Comparison of ENCODE assay signal across 16 cellular contexts in the genomic region with DNA sequence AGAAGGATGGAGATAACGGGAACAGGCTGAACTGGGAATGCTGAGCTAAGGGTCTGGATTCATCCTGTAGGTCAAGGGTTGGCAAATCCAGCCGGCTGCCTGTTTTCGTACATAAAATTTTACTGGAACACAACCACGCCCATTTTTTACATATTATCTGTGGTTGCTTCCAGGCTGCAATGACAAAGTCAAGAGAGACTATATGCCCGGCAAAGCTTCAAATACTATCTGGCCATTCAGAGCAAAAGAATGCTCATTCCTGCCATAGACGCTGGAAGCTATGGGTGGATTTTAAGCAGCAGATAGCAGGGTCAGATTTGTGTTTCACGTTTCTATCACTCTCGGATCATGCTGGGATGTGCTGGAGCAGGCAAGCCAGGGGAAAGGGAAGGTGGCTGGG.
DNase-seq lines count a peak whose midpoint lies in the region; ATAC-seq and TF ChIP-seq lines count a peak whose summit lies in the region.
"Had no signal": no experiment of that assay in that cellular context is flagged by ENCODE, and none has a peak within 500 bp of the region (broad histone marks: within the 10 kb centered on the region; RNA-seq: fewer than 3 reads in every experiment).

No MANE protein-coding gene starts in this region.

- H3K27ac ChIP-seq in PC-3 (ENCODE audit: low read length) (no peak overlapping the region), endodermal cell (ENCODE audit: low read depth, low read length) (no peak overlapping the region), left lung (no peak overlapping the region)
- H3K27ac ChIP-seq: VCaP had no signal

- no peaks in the 10 kb centered on the region; the same call in 1 of the 2 replicates for H4K20me1 ChIP-seq in PC-3 (ENCODE audit: low read length)

- no peaks in the 10 kb centered on the region for H3K27me3 Mint-ChIP-seq in T-helper 2 cell treated with Interferon-gamma antibody and Interleukin-4, amounts not matched to agents 5 μg/mL and 100 μg/mL, for 36 hours (ENCODE audit: low read depth)
- H3K27me3 Mint-ChIP-seq in endodermal cell (ENCODE audit: insufficient read depth), result no peaks in the 10 kb centered on the region

- H3K9me3 ChIP-seq in PC-3 (ENCODE audit: low read length) (no peaks in the 10 kb centered on the region), endodermal cell (ENCODE audit: control insufficient read depth, low read length) (no peaks in the 10 kb centered on the region), skeletal muscle satellite cell (replicated peaks; ENCODE audit: low read length) (no peaks in the 10 kb centered on the region), left lung (no peaks in the 10 kb centered on the region)

- no peaks in the 10 kb centered on the region for H3K9me3 Mint-ChIP-seq in T-helper 2 cell treated with Interferon-gamma antibody and Interleukin-4, amounts not matched to agents 5 μg/mL and 100 μg/mL, for 36 hours
- no peaks in the 10 kb centered on the region for H3K9me3 Mint-ChIP-seq in endodermal cell
- H3K9me3 Mint-ChIP-seq: CD8-positive, alpha-beta memory T cell had no signal

- intact Hi-C loops in PC-3 (cut with micrococcal nuclease) (no loop called here), left lung (cut with DNase I) (no loop called here)

- H2AFZ ChIP-seq in PC-3 (ENCODE audit: low read length), result no peak overlapping the region

- WGBS in endodermal cell (ENCODE audit: insufficient coverage in 1 of 2, insufficient read length in 1 of 2), 2 experiments, result 91 to 92% methylated on average over 8 of the region's 8 CpGs

- H3K4me1 ChIP-seq in PC-3 (ENCODE audit: insufficient read depth, low read length), result peaks cover 38% of the 10 kb centered on the region
- peaks cover 3% of the 10 kb centered on the region for H3K4me1 ChIP-seq in endodermal cell (ENCODE audit: control insufficient read depth, insufficient read depth, low read length)
- peaks cover 48% of the 10 kb centered on the region for H3K4me1 ChIP-seq in skeletal muscle satellite cell (ENCODE audit: control insufficient read depth, insufficient read depth, low read length)
- H3K4me1 ChIP-seq in left lung, result peaks cover 23 to 31% of the 10 kb centered on the region in 2 donors

- H3K4me2 ChIP-seq in PC-3 (ENCODE audit: low read length) (peak overlapping the region; percentile 66), skeletal muscle satellite cell (ENCODE audit: low read length) (no peak overlapping the region)

- ATAC-seq in PC-3 (peak; percentile 11; the same call in 1 of the 2 replicates), left lung (no peak)

- POLR2A ChIA-PET in PC-3 (lab: Charles Lee; ENCODE audit: unreplicated experiment), result interaction anchor here (0.7 kb wide), 1 partner anchor 31 kb away, joined by 6 read pairs; no protein-coding TSS in a partner anchor

- no peaks in the 10 kb centered on the region for H3F3A ChIP-seq in PC-3 (ENCODE audit: low read length, unreplicated experiment)

- TF ChIP-seq CTCF in PC-3 (conservative IDR thresholded peaks at IDR 0.05; ENCODE audit: low read depth, low read length) (no peak), endodermal cell (conservative IDR thresholded peaks at IDR 0.05) (no peak), left lung (IDR thresholded peaks at IDR 0.05) (no peak)

- peaks cover 7% of the 10 kb centered on the region for H3K36me3 Mint-ChIP-seq in T-helper 2 cell treated with Interferon-gamma antibody and Interleukin-4, amounts not matched to agents 5 μg/mL and 100 μg/mL, for 36 hours (ENCODE audit: low read depth)
- no peaks in the 10 kb centered on the region for H3K36me3 Mint-ChIP-seq in endodermal cell (ENCODE audit: low read depth)

- no TSS peak for BruUV-seq in PC-3 (replicated peaks; lab: Mats Ljungman, UMichigan)

- no peak overlapping the region for H3K9ac ChIP-seq in PC-3 (ENCODE audit: low read length)
- no peak overlapping the region for H3K9ac ChIP-seq in endodermal cell (ENCODE audit: extremely low read depth, low read length, poor library complexity, severe bottlenecking)
- H3K9ac ChIP-seq in skeletal muscle satellite cell (ENCODE audit: low read depth, low read length), result peak overlapping the region; percentile 9

- H3K27me3 ChIP-seq in PC-3 (ENCODE audit: low read length) (no peaks in the 10 kb centered on the region), endodermal cell (ENCODE audit: control insufficient read depth, insufficient read depth, low read length, poor library complexity, severe bottlenecking) (no peaks in the 10 kb centered on the region), skeletal muscle satellite cell (ENCODE audit: control insufficient read depth, insufficient read depth, low read length) (no peaks in the 10 kb centered on the region), left lung (no peaks in the 10 kb centered on the region)

- peak overlapping the region; percentile 52 for H3K27ac Mint-ChIP-seq in T-helper 2 cell treated with Interferon-gamma antibody and Interleukin-4, amounts not matched to agents 5 μg/mL and 100 μg/mL, for 36 hours
- no peak overlapping the region for H3K27ac Mint-ChIP-seq in endodermal cell

- H3K4me3 Mint-ChIP-seq in T-helper 2 cell treated with Interferon-gamma antibody and Interleukin-4, amounts not matched to agents 5 μg/mL and 100 μg/mL, for 36 hours, result no peak overlapping the region
- no peak overlapping the region for H3K4me3 Mint-ChIP-seq in endodermal cell

- no peaks in the 10 kb centered on the region for H3K79me2 ChIP-seq in PC-3 (ENCODE audit: low read length)

- no peak for DNase-seq in T-helper 2 cell treated with Interferon-gamma antibody and Interleukin-4, amounts not matched to agents 5 μg/mL and 100 μg/mL, for 36 hours (ENCODE audit: low spot score)
- no peak for DNase-seq in T-helper 2 cell
- peak; percentile 21 for DNase-seq in PC-3
- DNase-seq in endodermal cell, result peak; percentile 17
- no peak for DNase-seq in hypothalamus (lab: John Stamatoyannopoulos, UW)
- DNase-seq in left lung, result no peak
- no peak for DNase-seq in stimulated activated CD4-positive, alpha-beta T cell treated with anti-CD3 and anti-CD28 coated beads, Interleukin-4, amount 100 ng/mL, for 24 hours
- DNase-seq: 8988T; CD8-positive, alpha-beta memory T cell; dermis blood vessel endothelial cell; H7; Karpas-422; NCI-H1694 treated with DMSO at 0.1 percent for 48 hours; Right ventricle myocardium superior had no signal

- CTCF ChIA-PET in PC-3 (lab: Charles Lee), result no interaction called here

- H3K4me3 ChIP-seq in PC-3 (ENCODE audit: low read length) (no peak overlapping the region), endodermal cell (ENCODE audit: low read length) (no peak overlapping the region), skeletal muscle satellite cell (ENCODE audit: low read length) (no peak overlapping the region), left lung (no peak overlapping the region)

- H3K36me3 ChIP-seq in PC-3 (ENCODE audit: low read depth, low read length) (no peaks in the 10 kb centered on the region), endodermal cell (ENCODE audit: control insufficient read depth, insufficient read depth, low read length) (no peaks in the 10 kb centered on the region), skeletal muscle satellite cell (ENCODE audit: insufficient read depth, low read length) (no peaks in the 10 kb centered on the region), left lung (peaks cover 0 to 2% of the 10 kb centered on the region in 2 donors)

- H3K4me1 Mint-ChIP-seq in T-helper 2 cell treated with Interferon-gamma antibody and Interleukin-4, amounts not matched to agents 5 μg/mL and 100 μg/mL, for 36 hours (ENCODE audit: low read depth), result peaks cover 33% of the 10 kb centered on the region
- peaks cover 10% of the 10 kb centered on the region for H3K4me1 Mint-ChIP-seq in endodermal cell

- no peaks in the 10 kb centered on the region for H3K9me2 ChIP-seq in PC-3 (replicated peaks; ENCODE audit: low read length)

Comparison
In these comparisons a context has a peak if more than half of its experiments do, and no peak if none do; other contexts are left out.
1. DNase-seq: peak in PC-3 (single experiment) and endodermal cell (single experiment); none in T-helper 2 cell treated with Interferon-gamma antibody and Interleukin-4, amounts not matched to agents 5 μg/mL and 100 μg/mL, for 36 hours (single experiment), T-helper 2 cell (0 of 5), hypothalamus (0 of 51), left lung (0 of 2) and stimulated activated CD4-positive, alpha-beta T cell treated with anti-CD3 and anti-CD28 coated beads, Interleukin-4, amount 100 ng/mL, for 24 hours (single experiment).